Comparison of ENCODE assay signal across 38 cellular contexts in genomic region chr2:202627042-202627441, GRCh38.
"Had no signal": no experiment of that assay in that cellular context is flagged by ENCODE, and none has a peak within 500 bp of the region (broad histone marks: within the 10 kb centered on the region; RNA-seq: fewer than 3 reads in every experiment).

No MANE protein-coding gene starts in this region.

- ATAC-seq: activated CD8-positive, alpha-beta T cell treated with anti-CD3 and anti-CD28 coated beads for 36 hours; activated T-cell treated with anti-CD3 and anti-CD28 coated beads, Interleukin-2, amount 50 U/mL, for 72 hours; activated T-helper 17 cell treated with anti-CD3 and anti-CD28 coated beads, Interleukin-2, amount 50 U/mL, for 72 hours; Panc1 had no signal

- H3K4me1 ChIP-seq: ascending aorta, SJCRH30 had no signal

- H3K27me3 Mint-ChIP-seq: activated B cell treated with CpG ODN at 0.5 μM for 24 hours; activated CD8-positive, alpha-beta T cell treated with anti-CD3 and anti-CD28 coated beads for 36 hours; activated naive CD8-positive, alpha-beta T cell treated with anti-CD3 and anti-CD28 coated beads for 36 hours; activated T-helper 17 cell treated with anti-CD3 and anti-CD28 coated beads, Interleukin-2, amount 50 U/mL, for 72 hours; central memory CD8-positive, alpha-beta T cell; T-cell had no signal

- H3K36me3 ChIP-seq: ascending aorta, cardiac muscle cell, MG63, SJCRH30 had no signal

- DNase-seq: activated B cell treated with CpG ODN at 0.5 μM for 24 hours; activated CD4-positive, alpha-beta T cell treated with anti-CD3 and anti-CD28 coated beads for 4 hours; activated CD4-positive, CD25-positive, alpha-beta regulatory T cell treated with anti-CD3 and anti-CD28 coated beads, Interleukin-2, amount 50 U/mL, for 72 hours; activated CD8-positive, alpha-beta T cell treated with anti-CD3 and anti-CD28 coated beads for 36 hours; activated effector memory CD4-positive, alpha-beta T cell treated with anti-CD3 and anti-CD28 coated beads, Interleukin-2, amount 50 U/mL, for 16 hours; activated naive CD4-positive, alpha-beta T cell; activated naive CD4-positive, alpha-beta T cell treated with anti-CD3 and anti-CD28 coated beads, Interleukin-2, amount 50 U/mL, for 16 hours; activated naive CD8-positive, alpha-beta T cell treated with anti-CD3 and anti-CD28 coated beads for 36 hours; activated T-cell treated with anti-CD3 and anti-CD28 coated beads, Interleukin-2, amount 50 U/mL, for 1 hour; activated T-cell treated with anti-CD3 and anti-CD28 coated beads, Interleukin-2, amount 50 U/mL, for 72 hours; amygdala; Karpas-422; MG63; MV-4-11; NCI-H1092 treated with DMSO at 0.1 percent for 48 hours; NCI-H1417; NCI-H146; NCI-H187; NCI-H2029 treated with DMSO at 0.1 percent for 48 hours; NCI-H2107; NCI-H2171; NCI-H510A; NCI-H526; NCI-H748 treated with DMSO at 0.1 percent for 48 hours; NK-92 treated with Interleukin-12 subunit alpha and Interleukin-12 subunit beta, amount 100 ng/mL, for 24 hours; OCI-M1; SHP77; SJCRH30; T-cell; T-helper 2 cell; T-helper 9 cell had no signal

- H3K27ac Mint-ChIP-seq: activated B cell treated with CpG ODN at 0.5 μM for 24 hours; activated CD8-positive, alpha-beta T cell treated with anti-CD3 and anti-CD28 coated beads for 36 hours; activated naive CD8-positive, alpha-beta T cell treated with anti-CD3 and anti-CD28 coated beads for 36 hours; activated T-cell treated with anti-CD3 and anti-CD28 coated beads, Interleukin-2, amount 50 U/mL, for 72 hours; activated T-helper 17 cell treated with anti-CD3 and anti-CD28 coated beads, Interleukin-2, amount 50 U/mL, for 72 hours; T-cell had no signal

- H3K4me3 ChIP-seq: ascending aorta, cardiac muscle cell, MG63, SJCRH30, SK-N-MC had no signal

- H3K4me1 Mint-ChIP-seq: activated T-helper 17 cell treated with anti-CD3 and anti-CD28 coated beads, Interleukin-2, amount 50 U/mL, for 72 hours; central memory CD8-positive, alpha-beta T cell had no signal

- H3K36me3 Mint-ChIP-seq: activated naive CD8-positive, alpha-beta T cell treated with anti-CD3 and anti-CD28 coated beads for 36 hours; T-cell had no signal

- H3K4me3 Mint-ChIP-seq: activated B cell treated with CpG ODN at 0.5 μM for 24 hours; activated CD8-positive, alpha-beta T cell treated with anti-CD3 and anti-CD28 coated beads for 36 hours; activated naive CD8-positive, alpha-beta T cell treated with anti-CD3 and anti-CD28 coated beads for 36 hours; activated T-cell treated with anti-CD3 and anti-CD28 coated beads, Interleukin-2, amount 50 U/mL, for 72 hours; activated T-helper 17 cell treated with anti-CD3 and anti-CD28 coated beads, Interleukin-2, amount 50 U/mL, for 72 hours; central memory CD8-positive, alpha-beta T cell; T-cell had no signal

- H3K9me3 ChIP-seq: ascending aorta, MG63, SJCRH30 had no signal

- H3K9me3 Mint-ChIP-seq: activated B cell treated with CpG ODN at 0.5 μM for 24 hours; activated CD8-positive, alpha-beta T cell treated with anti-CD3 and anti-CD28 coated beads for 36 hours; activated naive CD8-positive, alpha-beta T cell treated with anti-CD3 and anti-CD28 coated beads for 36 hours; activated T-cell treated with anti-CD3 and anti-CD28 coated beads, Interleukin-2, amount 50 U/mL, for 72 hours; activated T-helper 17 cell treated with anti-CD3 and anti-CD28 coated beads, Interleukin-2, amount 50 U/mL, for 72 hours; central memory CD8-positive, alpha-beta T cell; T-cell had no signal

- H3K27ac ChIP-seq: ascending aorta, cardiac muscle cell, SJCRH30, SK-N-MC, VCaP had no signal

- H3K27me3 ChIP-seq: ascending aorta, cardiac muscle cell, MG63, SJCRH30 had no signal
